In the genomic region with DNA sequence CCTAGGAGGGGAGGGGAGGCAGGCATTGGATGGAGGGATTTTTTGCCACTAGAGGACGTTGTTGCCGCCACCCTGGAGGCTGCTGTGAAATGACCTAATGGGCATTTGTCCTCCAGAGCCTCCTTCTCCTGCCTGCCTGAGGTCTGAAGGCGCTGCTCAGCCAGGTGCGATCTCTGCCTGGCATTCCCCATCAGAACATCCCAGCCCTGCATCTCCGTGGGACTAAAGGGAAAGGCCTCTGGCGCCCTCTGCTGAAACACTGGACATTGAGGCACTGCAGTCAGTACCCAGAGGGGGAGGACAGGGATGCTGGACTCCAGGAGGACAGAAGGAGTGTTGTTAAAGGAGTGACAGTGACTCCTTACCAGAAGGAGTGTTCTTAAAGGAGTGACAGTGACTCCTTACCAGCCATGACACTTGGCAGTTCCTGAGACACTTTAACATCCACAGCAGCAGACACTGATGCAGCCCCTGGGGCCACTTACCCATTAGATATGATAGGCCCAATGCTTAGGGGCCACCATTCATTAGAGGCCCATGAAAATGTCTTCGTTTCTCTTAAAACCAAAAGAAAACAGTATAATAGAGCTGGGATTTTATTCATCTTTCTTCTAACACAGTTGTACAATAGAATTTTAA, we compare ENCODE assay signal across 8 cellular contexts. TPM values are rescaled to one million over a fixed set of nuclear protein-coding genes. Genes with fewer than 3 reads are reported as not detected.
DNase-seq lines count a peak whose midpoint lies in the region; ATAC-seq and TF ChIP-seq lines count a peak whose summit lies in the region.

No MANE protein-coding gene starts in this region.

- peak; percentile 89 for DNase-seq in COR-L47 (lab: John Stamatoyannopoulos, UW)
- peak in 1 of 2 experiments; percentile 55 for DNase-seq in HL-60 (ENCODE audit: low read depth in 1 of 2, low spot score in 1 of 2)
- DNase-seq in OCI-M1 (lab: John Stamatoyannopoulos, UW): peak; percentile 61
- DNase-seq in breast epithelium (ENCODE audit: low spot score in 2 of 2): peak in 1 of 2 donors; percentile 35
- DNase-seq in kidney epithelial cell (ENCODE audit: low read depth): no peak
- DNase-seq in stimulated activated naive CD8-positive, alpha-beta T cell treated with anti-CD3 and anti-CD28 coated beads, Interleukin-15, Interleukin-2, amounts not matched to agents 100 U/mL and 50 U/mL, for 24 hours: peak; percentile 52
- no peak for DNase-seq in cerebellar nuclear complex (lab: John Stamatoyannopoulos, UW)

- H3K36me3 ChIP-seq in breast epithelium (no peaks in the 10 kb centered on the region), kidney epithelial cell (ENCODE audit: control insufficient read depth, insufficient read depth, low read length) (no peaks in the 10 kb centered on the region)

- intact Hi-C loops in breast epithelium (cut with DNase I; ENCODE audit: low total_unique reads): no loop called here

- peak; percentile 39 for TF ChIP-seq CTCF in HL-60 (IDR thresholded peaks at IDR 0.05; ENCODE audit: insufficient read depth, low read length)
- peak in 2 of 3 donors; percentile 33 to 45 for TF ChIP-seq CTCF in breast epithelium (IDR thresholded peaks at IDR 0.05)
- peak; percentile 81 for TF ChIP-seq CTCF in kidney epithelial cell (IDR thresholded peaks at IDR 0.05; ENCODE audit: insufficient read depth, low read length, poor library complexity, severe bottlenecking)

- H3K27ac ChIP-seq in HL-60 (replicated peaks): no peak overlapping the region
- no peak overlapping the region for H3K27ac ChIP-seq in breast epithelium

- no peaks in the 10 kb centered on the region for H3K9me3 ChIP-seq in breast epithelium

- no peak for TF ChIP-seq POLR2A in breast epithelium (IDR thresholded peaks at IDR 0.05)

- H3K4me1 ChIP-seq in breast epithelium: no peaks in the 10 kb centered on the region

- H3K27me3 ChIP-seq in HL-60 (ENCODE audit: insufficient read depth, poor library complexity, severe bottlenecking) (no peaks in the 10 kb centered on the region), breast epithelium (no peaks in the 10 kb centered on the region), kidney epithelial cell (ENCODE audit: control insufficient read depth, insufficient read depth, low read length) (no peaks in the 10 kb centered on the region)

- ATAC-seq in stimulated activated naive CD8-positive, alpha-beta T cell treated with anti-CD3 and anti-CD28 coated beads, Interleukin-15, Interleukin-2, amounts not matched to agents 100 U/mL and 50 U/mL, for 24 hours: no peak
- no peak for ATAC-seq in GM21737 (IDR thresholded peaks at IDR 0.05; ENCODE audit: unreplicated experiment)

- H3K4me3 ChIP-seq in HL-60 (replicated peaks; ENCODE audit: insufficient read depth, low read length): no peak overlapping the region
- H3K4me3 ChIP-seq in breast epithelium: no peak overlapping the region
- H3K4me3 ChIP-seq in kidney epithelial cell (ENCODE audit: low read depth, low read length): no peak overlapping the region

RNA-seq across cellular contexts. Expression of gene THNSL2, which starts 17.0 kb away (rescaled TPM):
- total RNA-seq in breast epithelium (10 to 100 TPM; 35.7 to 40.2 (median 38.5) TPM), kidney epithelial cell (11.7 TPM in 2 replicates)

RNA-seq across cellular contexts. Expression of gene FABP1, which starts 59.3 kb away (rescaled TPM):
- 10 to 100 TPM in 1 of 3 donors, not detected in 2; 20.0 TPM for total RNA-seq in breast epithelium
- total RNA-seq in kidney epithelial cell: not detected in 2 replicates

Comparison
In these comparisons a context has a peak if more than half of its experiments do, and no peak if none do; other contexts are left out.
1. DNase-seq: peak in COR-L47 (single experiment), OCI-M1 (single experiment) and stimulated activated naive CD8-positive, alpha-beta T cell treated with anti-CD3 and anti-CD28 coated beads, Interleukin-15, Interleukin-2, amounts not matched to agents 100 U/mL and 50 U/mL, for 24 hours (single experiment); none in kidney epithelial cell (single experiment) and cerebellar nuclear complex (0 of 2).
2. Peak in every context shown above with its lines, with median percentiles within 50 percentile points of each other: CTCF ChIP-seq.